In genomic region chr3:4270726-4271125, GRCh38 we compare ENCODE assay signal across 1 cellular context.
TF ChIP-seq lines count a peak whose summit lies in the region.

No MANE protein-coding gene starts in this region.

TF ChIP-seq in SK-N-SH treated with all-trans-retinoic acid at 6 μM for 48 hours, 23 proteins besides CTCF, POLR2A, EP300 and RAD21 (continued from another document):
- TF ChIP-seq OSR1 (CRISPR knock-in tag; IDR thresholded peaks at IDR 0.05) (no peak), ZNF70 (CRISPR knock-in tag; IDR thresholded peaks at IDR 0.05) (no peak), ARNTL (CRISPR knock-in tag; IDR thresholded peaks at IDR 0.05; ENCODE audit: borderline replicate concordance, low read depth) (no peak), ZNF8 (CRISPR knock-in tag; IDR thresholded peaks at IDR 0.05) (no peak), ZNF565 (CRISPR knock-in tag; conservative IDR thresholded peaks at IDR 0.05; ENCODE audit: low read depth) (no peak), RARB (CRISPR knock-in tag; IDR thresholded peaks at IDR 0.05) (no peak)
